In the genomic region with DNA sequence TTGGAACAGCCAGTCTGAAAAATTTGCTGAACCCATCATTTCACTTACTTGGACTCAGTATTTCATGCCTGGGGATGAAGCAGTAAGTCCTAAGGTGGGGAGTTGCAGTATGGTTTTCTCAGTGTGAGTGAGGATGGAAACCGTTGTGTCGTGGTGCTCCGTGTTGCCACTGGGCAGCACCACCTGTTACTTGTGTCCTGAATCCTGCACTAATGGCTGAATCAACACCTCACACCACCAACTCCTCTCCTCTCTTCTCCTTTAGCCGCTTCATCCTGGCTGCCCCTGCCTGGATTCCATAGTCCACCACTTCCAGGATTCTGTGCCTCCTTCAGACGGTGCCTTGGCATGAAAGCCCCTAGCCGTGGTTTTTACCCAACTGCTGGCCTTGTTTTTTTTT, we compare ENCODE assay signal across 26 cellular contexts. TPM values are rescaled to one million over a fixed set of nuclear protein-coding genes. Genes with fewer than 3 reads are reported as not detected.
DNase-seq lines count a peak whose midpoint lies in the region; ATAC-seq and TF ChIP-seq lines count a peak whose summit lies in the region.
"Had no signal": no experiment of that assay in that cellular context is flagged by ENCODE, and none has a peak within 500 bp of the region (broad histone marks: within the 10 kb centered on the region; RNA-seq: fewer than 3 reads in every experiment).

No MANE protein-coding gene starts in this region.

- no peak for ATAC-seq in left lobe of liver
- ATAC-seq: body of pancreas; naive thymus-derived CD8-positive, alpha-beta T cell had no signal

- H3K4me1 ChIP-seq in right atrium auricular region = peaks cover 0 to 21% of the 10 kb centered on the region in 2 donors
- peaks cover 33% of the 10 kb centered on the region for H3K4me1 ChIP-seq in left ventricle myocardium inferior
- H3K4me1 ChIP-seq in testis = peaks cover 7% of the 10 kb centered on the region
- H3K4me1 ChIP-seq: SJCRH30 had no signal

- H3K27me3 ChIP-seq in right atrium auricular region (no peaks in the 10 kb centered on the region), left ventricle myocardium inferior (ENCODE audit: low read depth) (no peaks in the 10 kb centered on the region), testis (no peaks in the 10 kb centered on the region)
- H3K27me3 ChIP-seq: adrenal gland, body of pancreas, dorsolateral prefrontal cortex, gastrocnemius medialis, SJCRH30, uterus had no signal

- H3K4me1 Mint-ChIP-seq in activated CD4-positive, alpha-beta memory T cell treated with anti-CD3 and anti-CD28 coated beads for 36 hours (ENCODE audit: low read depth) = peaks cover 21% of the 10 kb centered on the region
- peaks cover 29% of the 10 kb centered on the region for H3K4me1 Mint-ChIP-seq in activated CD4-positive, alpha-beta memory T cell treated with anti-CD3 and anti-CD28 coated beads, Interleukin-2, amount 10 ng/mL, durations not matched to agents 7 days and 5 days

- no peaks in the 10 kb centered on the region for H3K27me3 Mint-ChIP-seq in activated CD4-positive, alpha-beta memory T cell treated with anti-CD3 and anti-CD28 coated beads for 36 hours
- no peaks in the 10 kb centered on the region for H3K27me3 Mint-ChIP-seq in activated CD4-positive, alpha-beta memory T cell treated with anti-CD3 and anti-CD28 coated beads, Interleukin-2, amount 10 ng/mL, durations not matched to agents 7 days and 5 days
- H3K27me3 Mint-ChIP-seq: activated CD4-positive, alpha-beta T cell treated with anti-CD3 and anti-CD28 coated beads, Interleukin-2, amount 10 ng/mL, durations not matched to agents 7 days and 5 days; IgD-negative memory B cell; naive thymus-derived CD8-positive, alpha-beta T cell; stimulated activated naive CD8-positive, alpha-beta T cell treated with anti-CD3 and anti-CD28 coated beads, Interleukin-15, Interleukin-2, amounts not matched to agents 100 ng/mL and 50 ng/mL, for 24 hours had no signal

- 81 to 82% methylated on average over 6 of the region's 6 CpGs for WGBS in testis, 2 donors

- peaks cover 24% of the 10 kb centered on the region for H3K36me3 Mint-ChIP-seq in activated CD4-positive, alpha-beta memory T cell treated with anti-CD3 and anti-CD28 coated beads for 36 hours
- H3K36me3 Mint-ChIP-seq in activated CD4-positive, alpha-beta memory T cell treated with anti-CD3 and anti-CD28 coated beads, Interleukin-2, amount 10 ng/mL, durations not matched to agents 7 days and 5 days (ENCODE audit: low read depth) = peaks cover 15% of the 10 kb centered on the region
- H3K36me3 Mint-ChIP-seq: IgD-negative memory B cell had no signal

- H3K27ac ChIP-seq in right atrium auricular region = no peak overlapping the region
- no peak overlapping the region for H3K27ac ChIP-seq in left ventricle myocardium inferior (replicated peaks)
- H3K27ac ChIP-seq in testis = no peak overlapping the region
- H3K27ac ChIP-seq: C4-2B, SJCRH30 had no signal

- POLR2A ChIA-PET in activated CD4-positive, alpha-beta memory T cell treated with anti-CD3 and anti-CD28 coated beads for 36 hours (lab: Charles Lee) = interaction anchor here (0.6 kb wide), 2 partner anchors 105 to 186 kb away, joined by 3 read pairs; no protein-coding TSS in a partner anchor
- POLR2A ChIA-PET in activated CD4-positive, alpha-beta memory T cell treated with anti-CD3 and anti-CD28 coated beads, Interleukin-2, amount 10 ng/mL, durations not matched to agents 7 days and 5 days (lab: Charles Lee) = no interaction called here

- H3K9me3 Mint-ChIP-seq in activated CD4-positive, alpha-beta memory T cell treated with anti-CD3 and anti-CD28 coated beads for 36 hours = no peaks in the 10 kb centered on the region
- no peaks in the 10 kb centered on the region for H3K9me3 Mint-ChIP-seq in activated CD4-positive, alpha-beta memory T cell treated with anti-CD3 and anti-CD28 coated beads, Interleukin-2, amount 10 ng/mL, durations not matched to agents 7 days and 5 days
- H3K9me3 Mint-ChIP-seq: activated CD4-positive, alpha-beta T cell treated with anti-CD3 and anti-CD28 coated beads, Interleukin-2, amount 10 ng/mL, durations not matched to agents 7 days and 5 days; activated T-helper 2 cell treated with anti-CD3 and anti-CD28 coated beads, Interferon-gamma antibody, Interleukin-2, Interleukin-4, amounts not matched to agents 10 μg/mL and 5 μg/mL and 100 μg/mL, durations not matched to agents 14 hours and 24 hours and 36 hours; HFFc6; IgD-negative memory B cell; naive thymus-derived CD8-positive, alpha-beta T cell; stimulated activated naive CD8-positive, alpha-beta T cell treated with anti-CD3 and anti-CD28 coated beads, Interleukin-15, Interleukin-2, amounts not matched to agents 100 ng/mL and 50 ng/mL, for 24 hours had no signal

- H3K9me3 ChIP-seq in right atrium auricular region (no peaks in the 10 kb centered on the region), left ventricle myocardium inferior (replicated peaks) (no peaks in the 10 kb centered on the region), testis (no peaks in the 10 kb centered on the region)
- H3K9me3 ChIP-seq: adrenal gland, body of pancreas, gastrocnemius medialis, SJCRH30, uterus had no signal

- DNase-seq in activated CD4-positive, alpha-beta memory T cell treated with anti-CD3 and anti-CD28 coated beads for 36 hours = no peak
- no peak for DNase-seq in activated CD4-positive, alpha-beta memory T cell treated with anti-CD3 and anti-CD28 coated beads, Interleukin-2, amount 10 ng/mL, durations not matched to agents 7 days and 5 days
- DNase-seq in right atrium auricular region (ENCODE audit: low spot score) = peak; percentile 11
- DNase-seq in left ventricle myocardium inferior = no peak
- DNase-seq in left lobe of liver (ENCODE audit: low spot score) = peak; percentile 14
- peak; percentile 6 for DNase-seq in testis
- DNase-seq in effector CD8-positive, alpha-beta T cell (lab: John Stamatoyannopoulos, UW) = no peak
- no peak for DNase-seq in NCI-H82 treated with DMSO at 0.1 percent for 48 hours (lab: John Stamatoyannopoulos, UW; ENCODE audit: unreplicated experiment)
- DNase-seq: activated CD4-positive, alpha-beta T cell treated with anti-CD3 and anti-CD28 coated beads, Interleukin-2, amount 10 ng/mL, durations not matched to agents 7 days and 5 days; gastrocnemius medialis; HFFc6; naive thymus-derived CD8-positive, alpha-beta T cell; NCI-H1436 treated with DMSO at 0.1 percent for 48 hours; NCI-H446; NCI-H774; SJCRH30; small intestine; uterus had no signal

- CTCF ChIA-PET in activated CD4-positive, alpha-beta memory T cell treated with anti-CD3 and anti-CD28 coated beads for 36 hours (lab: Charles Lee) = no interaction called here
- CTCF ChIA-PET in activated CD4-positive, alpha-beta memory T cell treated with anti-CD3 and anti-CD28 coated beads, Interleukin-2, amount 10 ng/mL, durations not matched to agents 7 days and 5 days (lab: Charles Lee) = no interaction called here

- H3K27ac Mint-ChIP-seq in activated CD4-positive, alpha-beta memory T cell treated with anti-CD3 and anti-CD28 coated beads for 36 hours = peak overlapping the region; percentile 42
- no peak overlapping the region for H3K27ac Mint-ChIP-seq in activated CD4-positive, alpha-beta memory T cell treated with anti-CD3 and anti-CD28 coated beads, Interleukin-2, amount 10 ng/mL, durations not matched to agents 7 days and 5 days

- TF ChIP-seq CTCF in right atrium auricular region (IDR thresholded peaks at IDR 0.05) (no peak), left ventricle myocardium inferior (IDR thresholded peaks at IDR 0.05; ENCODE audit: borderline replicate concordance) (no peak), testis (IDR thresholded peaks at IDR 0.05) (no peak)

- no peak overlapping the region for H3K4me3 Mint-ChIP-seq in activated CD4-positive, alpha-beta memory T cell treated with anti-CD3 and anti-CD28 coated beads for 36 hours
- H3K4me3 Mint-ChIP-seq in activated CD4-positive, alpha-beta memory T cell treated with anti-CD3 and anti-CD28 coated beads, Interleukin-2, amount 10 ng/mL, durations not matched to agents 7 days and 5 days = no peak overlapping the region
- H3K4me3 Mint-ChIP-seq: activated CD4-positive, alpha-beta T cell treated with anti-CD3 and anti-CD28 coated beads, Interleukin-2, amount 10 ng/mL, durations not matched to agents 7 days and 5 days; HFFc6; stimulated activated naive CD8-positive, alpha-beta T cell treated with anti-CD3 and anti-CD28 coated beads, Interleukin-15, Interleukin-2, amounts not matched to agents 100 ng/mL and 50 ng/mL, for 24 hours had no signal

- intact Hi-C loops in activated CD4-positive, alpha-beta memory T cell treated with anti-CD3 and anti-CD28 coated beads for 36 hours (cut with micrococcal nuclease) = loop anchor here (5.0 to 10.0 kb wide), 2 partner anchors 112 to 541 kb away; no protein-coding TSS in a partner anchor
- intact Hi-C loops in left ventricle myocardium inferior (cut with micrococcal nuclease) = no loop called here
- intact Hi-C loops in testis (cut with DNase I; ENCODE audit: low total_unique reads) = no loop called here

- H3K36me3 ChIP-seq in right atrium auricular region = peaks cover 11% of the 10 kb centered on the region
- H3K36me3 ChIP-seq in left ventricle myocardium inferior = peaks cover 29% of the 10 kb centered on the region
- H3K36me3 ChIP-seq in testis (ENCODE audit: low read depth, missing control alignments) = no peaks in the 10 kb centered on the region
- H3K36me3 ChIP-seq: uterus had no signal

- H3K4me3 ChIP-seq in right atrium auricular region (no peak overlapping the region), left ventricle myocardium inferior (no peak overlapping the region), testis (no peak overlapping the region)
- H3K4me3 ChIP-seq: adrenal gland, body of pancreas, dorsolateral prefrontal cortex, gastrocnemius medialis, lung, SJCRH30, uterus had no signal

- TF ChIP-seq POLR2A in testis (IDR thresholded peaks at IDR 0.05) = no peak

RNA-seq across cellular contexts. Expression of a gene that starts 3.0 kb away (rescaled TPM):
- total RNA-seq in activated CD4-positive, alpha-beta memory T cell treated with anti-CD3 and anti-CD28 coated beads for 36 hours = 10 to 100 TPM; 39.9 to 45.5 TPM
- 10 to 100 TPM; 42.2 to 43.4 TPM for total RNA-seq in activated CD4-positive, alpha-beta memory T cell treated with anti-CD3 and anti-CD28 coated beads, Interleukin-2, amount 10 ng/mL, durations not matched to agents 7 days and 5 days
- total RNA-seq in right atrium auricular region = 10 to 100 TPM; 10.5 to 15.5 TPM
- 15.3 TPM for total RNA-seq in left ventricle myocardium inferior
- total RNA-seq in left lobe of liver = 14.3 TPM
- total RNA-seq in testis = 10 to 100 TPM; 69.4 to 83.0 TPM
- 44.2 TPM for polyA plus RNA-seq in testis (ENCODE audit: insufficient read depth, low read depth, low replicate concordance)

RNA-seq across cellular contexts. Expression of a gene that starts 17.7 kb away (rescaled TPM):
- 10 to 100 TPM; 48.6 to 53.9 TPM for total RNA-seq in activated CD4-positive, alpha-beta memory T cell treated with anti-CD3 and anti-CD28 coated beads for 36 hours
- 10 to 100 TPM; 32.9 to 34.7 TPM for total RNA-seq in activated CD4-positive, alpha-beta memory T cell treated with anti-CD3 and anti-CD28 coated beads, Interleukin-2, amount 10 ng/mL, durations not matched to agents 7 days and 5 days
- total RNA-seq in right atrium auricular region (10 to 100 TPM in 1 of 2 donors, 1 to 10 TPM in 1; 5.0 to 10.3 TPM), left ventricle myocardium inferior (7.7 TPM), left lobe of liver (19.6 TPM), testis (10 to 100 TPM; 25.2 to 26.0 TPM)
- polyA plus RNA-seq in testis (ENCODE audit: insufficient read depth, low read depth, low replicate concordance) = 16.9 TPM

RNA-seq across cellular contexts. Expression of a gene that starts 52.3 kb away (rescaled TPM):
- 10 to 100 TPM; 13.8 to 17.8 TPM for total RNA-seq in activated CD4-positive, alpha-beta memory T cell treated with anti-CD3 and anti-CD28 coated beads for 36 hours
- total RNA-seq in activated CD4-positive, alpha-beta memory T cell treated with anti-CD3 and anti-CD28 coated beads, Interleukin-2, amount 10 ng/mL, durations not matched to agents 7 days and 5 days = 10 to 100 TPM; 35.2 to 42.2 TPM
- total RNA-seq in right atrium auricular region (10 to 100 TPM; 16.2 to 23.4 TPM), left ventricle myocardium inferior (57.4 TPM), left lobe of liver (40.3 TPM), testis (10 to 100 TPM; 49.9 to 53.5 TPM)
- 29.2 TPM for polyA plus RNA-seq in testis (ENCODE audit: insufficient read depth, low read depth, low replicate concordance)

Comparison
In these comparisons a context has a peak if more than half of its experiments do, and no peak if none do; other contexts are left out.
1. DNase-seq: peak in right atrium auricular region (single experiment), left lobe of liver (single experiment) and testis (single experiment); none in activated CD4-positive, alpha-beta memory T cell treated with anti-CD3 and anti-CD28 coated beads for 36 hours (single experiment), activated CD4-positive, alpha-beta memory T cell treated with anti-CD3 and anti-CD28 coated beads, Interleukin-2, amount 10 ng/mL, durations not matched to agents 7 days and 5 days (single experiment), left ventricle myocardium inferior (single experiment), effector CD8-positive, alpha-beta T cell (single experiment) and NCI-H82 treated with DMSO at 0.1 percent for 48 hours (single experiment).